ENCODE assay signal across 26 cellular contexts in genomic region chr6:135372758-135373157, GRCh38.
DNase-seq lines count a peak whose midpoint lies in the region; ATAC-seq, FAIRE-seq and TF ChIP-seq lines count a peak whose summit lies in the region.
"Had no signal": no experiment of that assay in that cellular context is flagged by ENCODE, and none has a peak within 500 bp of the region (broad histone marks: within the 10 kb centered on the region; RNA-seq: fewer than 3 reads in every experiment).

No MANE protein-coding gene starts in this region.

- ATAC-seq in HG02759 (IDR thresholded peaks at IDR 0.05; ENCODE audit: unreplicated experiment) (peak; percentile 81), right cardiac atrium (no peak)
- ATAC-seq: activated T-cell treated with anti-CD3 and anti-CD28 coated beads, Interleukin-2, amount 50 U/mL, for 4 hours had no signal

- intact Hi-C loops in right cardiac atrium (cut with DNase I), result no loop called here

- peak; percentile 55 for FAIRE-seq in GM12891 (lab: Jason Lieb, UNC)

- TF ChIP-seq POLR2A in GM12891 (IDR thresholded peaks at IDR 0.05; ENCODE audit: low read depth, low read length), result no peak

- H3K27ac ChIP-seq in SJCRH30 (no peak overlapping the region), right cardiac atrium (ENCODE audit: low read length) (no peak overlapping the region)
- H3K27ac ChIP-seq: ovary, sigmoid colon, thyroid gland, WERI-Rb-1 had no signal

- no peak for TF ChIP-seq CTCF in choroid plexus epithelial cell (conservative IDR thresholded peaks at IDR 0.05; ENCODE audit: low read depth, low read length)

- H3K27me3 ChIP-seq in SJCRH30 (no peaks in the 10 kb centered on the region), right cardiac atrium (ENCODE audit: control insufficient read depth, insufficient read depth) (no peaks in the 10 kb centered on the region)
- H3K27me3 ChIP-seq: ovary, sigmoid colon, thyroid gland had no signal

- H3K9me3 ChIP-seq in SJCRH30 (replicated peaks), result no peaks in the 10 kb centered on the region
- no peaks in the 10 kb centered on the region for H3K9me3 ChIP-seq in right cardiac atrium (ENCODE audit: control insufficient read depth, low read length)
- H3K9me3 ChIP-seq: ovary, sigmoid colon, thyroid gland had no signal

- 95% methylated on average over 2 of the region's 2 CpGs for WGBS in right cardiac atrium

- DNase-seq in GM12891 (ENCODE audit: insufficient read length, low spot score) (no peak), LHCN-M2 (ENCODE audit: low read depth) (peak; percentile 15), choroid plexus epithelial cell (ENCODE audit: low read depth) (peak; percentile 36), SJCRH30 (no peak), right cardiac atrium (no peak), NCI-H2029 treated with DMSO at 0.1 percent for 48 hours (lab: John Stamatoyannopoulos, UW) (no peak)
- no peak for DNase-seq in central memory CD4-positive, alpha-beta T cell
- DNase-seq: activated CD4-positive, alpha-beta memory T cell treated with anti-CD3 and anti-CD28 coated beads, Interleukin-2, amount 10 ng/mL, durations not matched to agents 7 days and 5 days; activated T-cell treated with anti-CD3 and anti-CD28 coated beads, Interleukin-2, amount 50 U/mL, for 4 hours; CD4-positive, alpha-beta T cell; dermis blood vessel endothelial cell; foreskin melanocyte; H7; Karpas-422; mesenchymal stem cell; naive B cell; NCI-H1417; NCI-H2171 treated with DMSO at 0.1 percent for 48 hours; NCI-H69; ovary; SHP77; sigmoid colon; stimulated activated naive CD4-positive, alpha-beta T cell; thyroid gland; WERI-Rb-1 had no signal

- no peaks in the 10 kb centered on the region for H3K4me1 ChIP-seq in SJCRH30
- H3K4me1 ChIP-seq in right cardiac atrium (ENCODE audit: control insufficient read depth, insufficient read depth, low read length), result no peaks in the 10 kb centered on the region
- H3K4me1 ChIP-seq: sigmoid colon, thyroid gland had no signal

- no peaks in the 10 kb centered on the region for H3K36me3 ChIP-seq in SJCRH30
- H3K36me3 ChIP-seq: ovary, sigmoid colon, thyroid gland, WERI-Rb-1 had no signal

- H3K4me3 ChIP-seq in choroid plexus epithelial cell (ENCODE audit: low read depth, low read length) (no peak overlapping the region), SJCRH30 (no peak overlapping the region), right cardiac atrium (ENCODE audit: low read length) (no peak overlapping the region)
- H3K4me3 ChIP-seq: ovary, sigmoid colon, thyroid gland had no signal

TF ChIP-seq in GM12891, 5 proteins besides CTCF, POLR2A, EP300 and RAD21:
- TF ChIP-seq POU2F2 (IDR thresholded peaks at IDR 0.05; ENCODE audit: low read depth, low read length) (no peak), PAX5 (IDR thresholded peaks at IDR 0.05; ENCODE audit: insufficient read depth, low read length, severe bottlenecking) (no peak), POLR2AphosphoS5 (IDR thresholded peaks at IDR 0.05; ENCODE audit: low read depth, low read length) (no peak)

Comparison
In these comparisons a context has a peak if more than half of its experiments do, and no peak if none do; other contexts are left out.
1. DNase-seq: peak in LHCN-M2 (single experiment) and choroid plexus epithelial cell (single experiment); none in GM12891 (single experiment), SJCRH30 (0 of 2), right cardiac atrium (0 of 3), central memory CD4-positive, alpha-beta T cell (single experiment) and NCI-H2029 treated with DMSO at 0.1 percent for 48 hours (single experiment).